8 cellular contexts compared by ENCODE assay signal in the genomic region with DNA sequence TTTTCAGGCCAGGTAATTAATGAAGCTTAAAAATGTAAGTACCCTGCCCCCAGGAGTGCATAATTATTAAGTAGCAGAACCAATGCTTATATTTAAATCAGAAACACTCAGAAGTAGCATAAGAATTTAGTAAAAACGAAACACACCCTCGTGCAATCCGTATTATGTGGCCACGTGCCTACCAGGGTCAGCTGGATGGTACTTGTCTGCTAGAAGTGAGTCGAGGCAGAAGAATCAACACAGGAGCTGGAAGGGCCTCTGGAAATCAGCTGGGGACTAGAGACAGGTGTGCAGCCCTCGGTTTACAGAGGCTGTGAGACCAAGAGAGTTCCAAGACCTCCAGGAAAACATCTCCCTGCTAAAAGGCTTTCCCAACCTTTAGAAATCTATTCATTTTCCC. TPM values are rescaled to one million over a fixed set of nuclear protein-coding genes. Genes with fewer than 3 reads are reported as not detected.
DNase-seq lines count a peak whose midpoint lies in the region; ATAC-seq and TF ChIP-seq lines count a peak whose summit lies in the region.

No MANE protein-coding gene starts in this region.

- H3K9me3 Mint-ChIP-seq in H9 = no peaks in the 10 kb centered on the region
- no peaks in the 10 kb centered on the region for H3K9me3 Mint-ChIP-seq in T-cell

- H2BK12ac ChIP-seq in H9 (ENCODE audit: insufficient read length, low read depth, low read length) = peak overlapping the region; percentile 80

- no peak overlapping the region for H3K56ac ChIP-seq in H9 (ENCODE audit: insufficient read length, low read depth, low read length)

- no peak overlapping the region; the same call in 1 of the 2 replicates for H3K4ac ChIP-seq in H9 (ENCODE audit: low read depth, low read length)

- ATAC-seq in T-cell (replicated peaks in 1 of 4) = no peak
- peak in 3 of 4 donors; percentile 38 to 54 (median 39) for ATAC-seq in psoas muscle
- ATAC-seq in GM21423 (IDR thresholded peaks at IDR 0.05; ENCODE audit: unreplicated experiment) = no peak
- no peak for ATAC-seq in HG03175 (IDR thresholded peaks at IDR 0.05; ENCODE audit: unreplicated experiment)

- no peak overlapping the region for H4K91ac ChIP-seq in H9 (ENCODE audit: insufficient read length, low read depth, low read length)

- peaks cover 15 to 17% of the 10 kb centered on the region in 2 experiments for H3K4me1 Mint-ChIP-seq in H9
- peaks cover 5 to 9% (median 7%) of the 10 kb centered on the region in 3 donors for H3K4me1 Mint-ChIP-seq in T-cell

- CTCF ChIA-PET in T-cell (lab: Charles Lee) = interaction anchor here (0.6 to 0.7 kb wide), 2 partner anchors 36 to 587 kb away, joined by 3 to 9 read pairs; no protein-coding TSS in a partner anchor

- H3K4me3 Mint-ChIP-seq in H9 = peak overlapping the region; percentile 70 to 81
- H3K4me3 Mint-ChIP-seq in T-cell = peak overlapping the region; percentile 75 to 78 (median 76)

- H3K4me3 ChIP-seq in right atrium auricular region (peak overlapping the region; percentile 57 to 59), psoas muscle (peak overlapping the region; percentile 79)

- H3K4me2 ChIP-seq in H9 (ENCODE audit: insufficient read depth, insufficient read length, low read length) = peak overlapping the region; percentile 91

- H3K36me3 Mint-ChIP-seq in H9 (ENCODE audit: insufficient read depth in 1 of 3, low read depth in 3 of 3) (no peaks in the 10 kb centered on the region), T-cell (no peaks in the 10 kb centered on the region)

- H3K9ac ChIP-seq in H9 (ENCODE audit: extremely low read depth, insufficient read length, low read length) = peak overlapping the region; percentile 21

- H2AK5ac ChIP-seq in H9 (ENCODE audit: insufficient read length, low read length) = peak overlapping the region; percentile 41

- peak overlapping the region; percentile 74 for H3K18ac ChIP-seq in H9 (ENCODE audit: insufficient read length, low read depth, low read length)

- H4K20me1 ChIP-seq in H9 (ENCODE audit: control insufficient read depth, insufficient read depth, insufficient read length) = no peaks in the 10 kb centered on the region

- H4K5ac ChIP-seq in H9 (ENCODE audit: insufficient read length, low read depth, low read length) = no peak overlapping the region

- H3K27ac Mint-ChIP-seq in H9 = peak overlapping the region in 1 of 3 experiments; percentile 19; a peak in 2 of 7 replicates
- no peak overlapping the region for H3K27ac Mint-ChIP-seq in T-cell

- H2BK120ac ChIP-seq in H9 (ENCODE audit: low read depth, low read length, poor library complexity, severe bottlenecking) = peak overlapping the region; percentile 25

- DNase-seq in H9 (no peak), T-cell (no peak), right atrium auricular region (ENCODE audit: low spot score) (no peak), psoas muscle (no peak), GM03348 (ENCODE audit: low spot score) (no peak)
- no peak for DNase-seq in stimulated activated CD8-positive, alpha-beta memory T cell treated with anti-CD3 and anti-CD28 coated beads, Interleukin-4, amount 100 ng/mL, for 48 hours

- H3K4me1 ChIP-seq in H9 (ENCODE audit: insufficient read depth, low read length) (peaks cover 2% of the 10 kb centered on the region; the same call in 1 of the 2 replicates), right atrium auricular region (peaks cover 0 to 12% of the 10 kb centered on the region in 2 donors), psoas muscle (peaks cover 10% of the 10 kb centered on the region)

- no peak overlapping the region for H3K27ac ChIP-seq in H9 (ENCODE audit: insufficient read length, low read depth, low read length)
- H3K27ac ChIP-seq in right atrium auricular region = no peak overlapping the region
- H3K27ac ChIP-seq in psoas muscle = peak overlapping the region; percentile 78

- intact Hi-C loops in psoas muscle (cut with DNase I) = loop anchor here (2.0 to 10.0 kb wide), 3 partner anchors 51 to 254 kb away; no protein-coding TSS in a partner anchor

- no CpG with 5 or more reads among the region's 6 CpGs for WGBS in H9 (ENCODE audit: extremely low coverage, insufficient read length, low lambda C conversion rate)
- WGBS in psoas muscle, 3 donors = 8 to 10% (median 9%) methylated on average over 6 of the region's 6 CpGs

- H3K27me3 Mint-ChIP-seq in H9 (ENCODE audit: low read depth) = peaks cover 58% of the 10 kb centered on the region
- peaks cover 54 to 62% of the 10 kb centered on the region in 2 donors for H3K27me3 Mint-ChIP-seq in T-cell

- H3T11ph ChIP-seq in H9 (ENCODE audit: low read length) = peak overlapping the region; percentile 56

- no peak overlapping the region for H2BK20ac ChIP-seq in H9 (ENCODE audit: low read depth, low read length, poor library complexity, severe bottlenecking)

- H2BK15ac ChIP-seq in H9 (ENCODE audit: low read depth, low read length) = no peak overlapping the region

- no peaks in the 10 kb centered on the region for H3K79me1 ChIP-seq in H9 (ENCODE audit: insufficient read depth, low read depth, low read length, poor library complexity, severe bottlenecking)

- H4K8ac ChIP-seq in H9 (replicated peaks; ENCODE audit: insufficient read length, low read depth, low read length) = no peak overlapping the region

- H3K79me2 ChIP-seq in H9 (ENCODE audit: insufficient read depth, low read length) = no peaks in the 10 kb centered on the region

- no peaks in the 10 kb centered on the region for H3K9me3 ChIP-seq in H9 (ENCODE audit: control insufficient read depth, low read depth, low read length)
- no peaks in the 10 kb centered on the region for H3K9me3 ChIP-seq in right atrium auricular region
- no peaks in the 10 kb centered on the region for H3K9me3 ChIP-seq in psoas muscle

- TF ChIP-seq CTCF in H9 (conservative IDR thresholded peaks at IDR 0.05) (no peak), right atrium auricular region (IDR thresholded peaks at IDR 0.05) (no peak), psoas muscle (IDR thresholded peaks at IDR 0.05) (no peak)

- POLR2A ChIA-PET in T-cell (lab: Charles Lee) = interaction anchor here in 1 of 2 donors (0.6 kb wide), 1 partner anchor 110 kb away, joined by 3 read pairs; no protein-coding TSS in a partner anchor

- H2BK5ac ChIP-seq in H9 (ENCODE audit: insufficient read length, low read length) = no peak overlapping the region

- peaks cover 7% of the 10 kb centered on the region for H3K23me2 ChIP-seq in H9 (ENCODE audit: insufficient read length, low read depth, low read length, poor library complexity, severe bottlenecking)

- peak overlapping the region; percentile 85; the same call in 1 of the 2 replicates for H3K14ac ChIP-seq in H9 (ENCODE audit: insufficient read depth, low read length)

- no peak overlapping the region for H2AFZ ChIP-seq in H9 (ENCODE audit: low read length)

- no peaks in the 10 kb centered on the region for H3K36me3 ChIP-seq in right atrium auricular region
- no peaks in the 10 kb centered on the region for H3K36me3 ChIP-seq in psoas muscle (ENCODE audit: insufficient read depth in 1 of 2, low read depth in 1 of 2)

- no peaks in the 10 kb centered on the region for H3K27me3 ChIP-seq in H9 (ENCODE audit: insufficient read depth, low read length)
- no peaks in the 10 kb centered on the region for H3K27me3 ChIP-seq in right atrium auricular region
- H3K27me3 ChIP-seq in psoas muscle (ENCODE audit: insufficient read depth in 3 of 3, low read length in 2 of 3) = no peaks in the 10 kb centered on the region

- no peak overlapping the region for H3K23ac ChIP-seq in H9 (ENCODE audit: insufficient read length, low read depth, low read length)

RNA-seq across cellular contexts. Expression of a gene that starts 0.6 kb away (rescaled TPM):
- 1.0 and 2.0 TPM in 2 replicates for total RNA-seq in H9 (2021)
- under 1 TPM in 1 of 5 donors, not detected in 4; 0.19 TPM for total RNA-seq in T-cell
- total RNA-seq in right atrium auricular region = 1 to 10 TPM; 1.0 to 2.2 TPM
- total RNA-seq in psoas muscle = 1 to 10 TPM; 1.7 to 4.6 (median 3.2) TPM
- polyA plus RNA-seq in psoas muscle = 1 to 10 TPM; 1.2 to 2.6 (median 1.5) TPM

RNA-seq across cellular contexts. Expression of a gene that starts 37.3 kb away (rescaled TPM):
- total RNA-seq in H9 (2021) (35.4 and 36.4 TPM in 2 replicates), T-cell (10 to 100 TPM; 20.9 to 37.3 (median 23.2) TPM), right atrium auricular region (100 to 1,000 TPM in 1 of 2 donors, 10 to 100 TPM in 1; 86.4 to 103 TPM), psoas muscle (100 to 1,000 TPM; 109 to 199 (median 170) TPM)
- polyA plus RNA-seq in psoas muscle = 100 to 1,000 TPM in 1 of 3 donors, 10 to 100 TPM in 2; 58.5 to 107 (median 81.7) TPM

RNA-seq across cellular contexts. Expression of a gene that starts 55.6 kb away (rescaled TPM):
- 1.1 TPM in 2 replicates for total RNA-seq in H9 (2021)
- 1 to 10 TPM in 3 of 5 donors, under 1 TPM in 2; 0.26 to 2.2 (median 1.0) TPM for total RNA-seq in T-cell
- 10 to 100 TPM; 25.3 to 28.4 TPM for total RNA-seq in right atrium auricular region
- 10 to 100 TPM; 39.8 to 59.7 (median 47.2) TPM for total RNA-seq in psoas muscle
- 10 to 100 TPM; 11.7 to 52.2 (median 32.2) TPM for polyA plus RNA-seq in psoas muscle

Comparison
In these comparisons a context has a peak if more than half of its experiments do, and no peak if none do; other contexts are left out.
1. ATAC-seq: peak in psoas muscle (3 of 4); none in T-cell (0 of 4), GM21423 (single experiment) and HG03175 (single experiment).
2. RNA of a gene that starts 55.6 kb away (total RNA-seq): 39.8 to 59.7 TPM in psoas muscle and 25.3 to 28.4 TPM in right atrium auricular region; 1.1 TPM in H9 and 0.26 to 2.2 TPM in T-cell; every median in the first group is over 4 times any median in the second.